In genomic region chr3:861721-862120, GRCh38 we compare ENCODE assay signal across 25 cellular contexts.
"Had no signal": no experiment of that assay in that cellular context is flagged by ENCODE, and none has a peak within 500 bp of the region (broad histone marks: within the 10 kb centered on the region; RNA-seq: fewer than 3 reads in every experiment).

No MANE protein-coding gene starts in this region.

- H3K4me1 Mint-ChIP-seq: activated CD4-positive, alpha-beta T cell treated with anti-CD3 and anti-CD28 coated beads for 36 hours; activated naive CD4-positive, alpha-beta T cell treated with anti-CD3 and anti-CD28 coated beads, Interleukin-2, amount 50 U/mL, for 24 hours; activated T-helper 17 cell treated with anti-CD3 and anti-CD28 coated beads, Interleukin-2, amount 50 U/mL, for 72 hours; brain had no signal

- ATAC-seq: activated CD4-positive, alpha-beta T cell treated with anti-CD3 and anti-CD28 coated beads for 36 hours; activated T-cell treated with anti-CD3 and anti-CD28 coated beads, Interleukin-2, amount 50 U/mL, for 72 hours; activated T-helper 17 cell treated with anti-CD3 and anti-CD28 coated beads, Interleukin-2, amount 50 U/mL, for 72 hours; Panc1 had no signal

- DNase-seq: activated CD4-positive, alpha-beta memory T cell treated with anti-CD3 and anti-CD28 coated beads for 36 hours; activated CD4-positive, alpha-beta T cell treated with anti-CD3 and anti-CD28 coated beads for 36 hours; activated CD4-positive, alpha-beta T cell treated with anti-CD3 and anti-CD28 coated beads, Interleukin-2, amount 10 ng/mL, durations not matched to agents 7 days and 5 days; activated effector memory CD4-positive, alpha-beta T cell treated with anti-CD3 and anti-CD28 coated beads, Interleukin-2, amount 50 U/mL, for 16 hours; activated naive CD4-positive, alpha-beta T cell treated with Interleukin-2 at 50 U/mL for 16 hours; activated T-cell treated with anti-CD3 and anti-CD28 coated beads, Interleukin-2, amount 50 U/mL, for 1 hour; activated T-cell treated with anti-CD3 and anti-CD28 coated beads, Interleukin-2, amount 50 U/mL, for 72 hours; anterior cingulate cortex; central memory CD4-positive, alpha-beta T cell; KBM-7; NCI-H1048; NCI-H1105 treated with DMSO at 0.1 percent for 48 hours; NCI-H1436; NCI-H1694; NCI-H1930; NCI-H345; NCI-H524 treated with DMSO at 0.1 percent for 48 hours; SHP77; SJCRH30; T1000 had no signal

- H3K4me3 ChIP-seq: SJCRH30, SK-N-MC had no signal

- H3K27me3 Mint-ChIP-seq: activated CD4-positive, alpha-beta memory T cell treated with anti-CD3 and anti-CD28 coated beads for 36 hours; activated CD4-positive, alpha-beta T cell treated with anti-CD3 and anti-CD28 coated beads for 36 hours; activated CD4-positive, alpha-beta T cell treated with anti-CD3 and anti-CD28 coated beads, Interleukin-2, amount 10 ng/mL, durations not matched to agents 7 days and 5 days; activated naive CD4-positive, alpha-beta T cell treated with anti-CD3 and anti-CD28 coated beads, Interleukin-2, amount 50 U/mL, for 24 hours; activated T-helper 17 cell treated with anti-CD3 and anti-CD28 coated beads, Interleukin-2, amount 50 U/mL, for 72 hours; brain had no signal

- H3K36me3 Mint-ChIP-seq: activated CD4-positive, alpha-beta memory T cell treated with anti-CD3 and anti-CD28 coated beads for 36 hours; activated naive CD4-positive, alpha-beta T cell treated with anti-CD3 and anti-CD28 coated beads, Interleukin-2, amount 50 U/mL, for 24 hours; brain had no signal

- H3K4me3 Mint-ChIP-seq: activated CD4-positive, alpha-beta memory T cell treated with anti-CD3 and anti-CD28 coated beads for 36 hours; activated CD4-positive, alpha-beta T cell treated with anti-CD3 and anti-CD28 coated beads for 36 hours; activated CD4-positive, alpha-beta T cell treated with anti-CD3 and anti-CD28 coated beads, Interleukin-2, amount 10 ng/mL, durations not matched to agents 7 days and 5 days; activated naive CD4-positive, alpha-beta T cell treated with anti-CD3 and anti-CD28 coated beads, Interleukin-2, amount 50 U/mL, for 24 hours; activated T-cell treated with anti-CD3 and anti-CD28 coated beads, Interleukin-2, amount 50 U/mL, for 72 hours; activated T-helper 17 cell treated with anti-CD3 and anti-CD28 coated beads, Interleukin-2, amount 50 U/mL, for 72 hours; brain had no signal

- H3K27ac Mint-ChIP-seq: activated CD4-positive, alpha-beta memory T cell treated with anti-CD3 and anti-CD28 coated beads for 36 hours; activated CD4-positive, alpha-beta T cell treated with anti-CD3 and anti-CD28 coated beads for 36 hours; activated CD4-positive, alpha-beta T cell treated with anti-CD3 and anti-CD28 coated beads, Interleukin-2, amount 10 ng/mL, durations not matched to agents 7 days and 5 days; activated naive CD4-positive, alpha-beta T cell treated with anti-CD3 and anti-CD28 coated beads, Interleukin-2, amount 50 U/mL, for 24 hours; activated T-cell treated with anti-CD3 and anti-CD28 coated beads, Interleukin-2, amount 50 U/mL, for 72 hours; activated T-helper 17 cell treated with anti-CD3 and anti-CD28 coated beads, Interleukin-2, amount 50 U/mL, for 72 hours; brain had no signal
